ENCODE assay signal across 24 cellular contexts in the genomic region with DNA sequence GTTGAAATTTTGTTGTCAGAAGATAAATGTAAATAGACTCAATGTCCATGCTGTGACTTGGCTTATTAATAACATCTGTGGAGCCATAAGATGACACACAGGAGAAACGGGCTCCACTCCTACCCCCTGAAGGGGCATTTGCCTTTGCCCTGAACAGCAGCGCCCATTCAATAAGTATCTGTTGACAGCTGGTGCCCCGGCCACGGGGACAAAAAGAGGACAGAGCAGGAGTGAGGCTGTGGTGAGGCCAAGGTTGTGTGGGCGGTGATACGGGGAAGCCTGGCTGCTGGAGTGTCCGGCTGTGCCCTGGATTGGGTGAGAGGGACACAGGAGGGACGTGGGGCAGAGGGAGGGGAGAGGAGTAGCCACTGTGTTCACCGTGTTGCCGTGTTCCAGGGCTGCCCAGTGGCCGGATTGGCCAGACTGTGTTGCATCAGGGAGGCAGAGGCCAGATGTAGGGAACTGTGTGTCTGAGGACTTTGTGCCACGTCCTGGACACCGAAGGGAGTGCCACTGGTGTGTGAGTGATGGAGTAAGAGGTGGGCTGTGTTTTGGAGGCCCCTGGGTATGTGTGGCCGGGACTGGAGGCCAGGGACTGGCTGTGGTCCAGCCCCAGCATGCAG. TPM values are rescaled to one million over a fixed set of nuclear protein-coding genes. Genes with fewer than 3 reads are reported as not detected.
DNase-seq lines count a peak whose midpoint lies in the region; TF ChIP-seq lines count a peak whose summit lies in the region.
"Had no signal": no experiment of that assay in that cellular context is flagged by ENCODE, and none has a peak within 500 bp of the region (broad histone marks: within the 10 kb centered on the region; RNA-seq: fewer than 3 reads in every experiment).

No MANE protein-coding gene starts in this region.

- POLR2A ChIA-PET in RWPE1 (lab: Yijun Ruan, JAX; ENCODE audit: low non-redundant PET), result no interaction called here

- peak overlapping the region; percentile 66 for H3K27ac Mint-ChIP-seq in activated naive CD4-positive, alpha-beta T cell treated with anti-CD3 and anti-CD28 coated beads, Interleukin-2, amount 50 U/mL, for 24 hours
- H3K27ac Mint-ChIP-seq in chondrocyte (ENCODE audit: unreplicated experiment) (peak overlapping the region; percentile 57), immature natural killer cell (peak overlapping the region; percentile 49 to 85 (median 76))
- H3K27ac Mint-ChIP-seq: activated CD4-positive, alpha-beta memory T cell treated with anti-CD3 and anti-CD28 coated beads for 36 hours; IgD-negative memory B cell; mesothelial cell of epicardium; T-helper 17 cell had no signal

- no peak overlapping the region for H3K4me3 Mint-ChIP-seq in activated naive CD4-positive, alpha-beta T cell treated with anti-CD3 and anti-CD28 coated beads, Interleukin-2, amount 50 U/mL, for 24 hours
- H3K4me3 Mint-ChIP-seq in chondrocyte (ENCODE audit: unreplicated experiment) (no peak overlapping the region), immature natural killer cell (no peak overlapping the region)
- H3K4me3 Mint-ChIP-seq: activated CD4-positive, alpha-beta memory T cell treated with anti-CD3 and anti-CD28 coated beads for 36 hours; CD14-positive monocyte; mesothelial cell of epicardium; T-helper 17 cell had no signal

- peaks cover 60% of the 10 kb centered on the region for H3K36me3 Mint-ChIP-seq in activated naive CD4-positive, alpha-beta T cell treated with anti-CD3 and anti-CD28 coated beads, Interleukin-2, amount 50 U/mL, for 24 hours
- H3K36me3 Mint-ChIP-seq in chondrocyte (ENCODE audit: low read depth), result peaks cover 75% of the 10 kb centered on the region
- peaks cover 61 to 81% (median 63%) of the 10 kb centered on the region in 3 donors for H3K36me3 Mint-ChIP-seq in immature natural killer cell

- CTCF ChIA-PET in RWPE1 (lab: Yijun Ruan, JAX), result no interaction called here

- H3K27me3 Mint-ChIP-seq in activated naive CD4-positive, alpha-beta T cell treated with anti-CD3 and anti-CD28 coated beads, Interleukin-2, amount 50 U/mL, for 24 hours, result no peaks in the 10 kb centered on the region
- H3K27me3 Mint-ChIP-seq in chondrocyte (ENCODE audit: low read depth) (no peaks in the 10 kb centered on the region), immature natural killer cell (ENCODE audit: low read depth in 3 of 3) (peaks cover 0 to 3% (median 1%) of the 10 kb centered on the region in 3 donors)
- H3K27me3 Mint-ChIP-seq: activated CD4-positive, alpha-beta memory T cell treated with anti-CD3 and anti-CD28 coated beads for 36 hours; IgD-negative memory B cell; T-helper 17 cell had no signal

- peaks cover 6% of the 10 kb centered on the region for H3K9me3 Mint-ChIP-seq in activated naive CD4-positive, alpha-beta T cell treated with anti-CD3 and anti-CD28 coated beads, Interleukin-2, amount 50 U/mL, for 24 hours
- peaks cover 11% of the 10 kb centered on the region for H3K9me3 Mint-ChIP-seq in chondrocyte (ENCODE audit: low read depth)
- peaks cover 3 to 14% (median 6%) of the 10 kb centered on the region in 6 donors for H3K9me3 Mint-ChIP-seq in immature natural killer cell

- H3K27ac ChIP-seq in substantia nigra (ENCODE audit: low read depth, low read length, poor library complexity, severe bottlenecking) (peak overlapping the region; percentile 40), RWPE1 (no peak overlapping the region)
- H3K27ac ChIP-seq: colonic mucosa, gastroesophageal sphincter, thyroid gland, VCaP had no signal

- TF ChIP-seq CTCF in chondrocyte (IDR thresholded peaks at IDR 0.05) (no peak), RWPE1 (conservative IDR thresholded peaks at IDR 0.05; ENCODE audit: low read depth) (no peak)

- no peak for DNase-seq in activated naive CD4-positive, alpha-beta T cell (lab: John Stamatoyannopoulos, UW)
- no peak for DNase-seq in chondrocyte (ENCODE audit: low spot score)
- DNase-seq in immature natural killer cell, result no peak
- DNase-seq in substantia nigra (lab: John Stamatoyannopoulos, UW), result no peak
- DNase-seq in RWPE1 (ENCODE audit: low spot score), result no peak
- no peak for DNase-seq in CD1c-positive myeloid dendritic cell (ENCODE audit: extremely low spot score)
- no peak for DNase-seq in COLO668 (lab: John Stamatoyannopoulos, UW; ENCODE audit: unreplicated experiment)
- DNase-seq: activated CD4-positive, alpha-beta memory T cell treated with anti-CD3 and anti-CD28 coated beads for 36 hours; colonic mucosa; DMS53; left colon; NCI-H1417 treated with DMSO at 0.1 percent for 48 hours; NCI-H526; SHP77 treated with DMSO at 0.1 percent for 48 hours; T-helper 17 cell; thyroid gland had no signal

- H3K4me1 Mint-ChIP-seq in activated naive CD4-positive, alpha-beta T cell treated with anti-CD3 and anti-CD28 coated beads, Interleukin-2, amount 50 U/mL, for 24 hours, result peaks cover 34% of the 10 kb centered on the region
- H3K4me1 Mint-ChIP-seq in chondrocyte (ENCODE audit: low read depth), result no peaks in the 10 kb centered on the region
- peaks cover 36 to 72% of the 10 kb centered on the region in 2 donors for H3K4me1 Mint-ChIP-seq in immature natural killer cell
- H3K4me1 Mint-ChIP-seq: CD14-positive monocyte, mesothelial cell of epicardium had no signal

RNA-seq across cellular contexts. Expression of a gene that starts 15.1 kb away (rescaled TPM):
- total RNA-seq in chondrocyte, result 122 to 129 TPM (median 128 TPM) in 3 replicates
- 100 to 1,000 TPM; 386 to 451 (median 444) TPM for polyA plus RNA-seq in immature natural killer cell

RNA-seq across cellular contexts. Expression of a gene that starts 45.7 kb away (rescaled TPM):
- 0.41 TPM in 1 of 3 replicates, not detected in the others for total RNA-seq in chondrocyte
- polyA plus RNA-seq in immature natural killer cell, result 100 to 1,000 TPM in 1 of 3 donors, 10 to 100 TPM in 2; 12.6 to 138 (median 67.6) TPM
- total RNA-seq: activated CD4-positive, alpha-beta memory T cell treated with anti-CD3 and anti-CD28 coated beads for 36 hours; MCF 10A; T-helper 17 cell had no signal
- polyA plus RNA-seq: AG04450 had no signal
